ENCODE assay signal across 22 cellular contexts in the genomic region with DNA sequence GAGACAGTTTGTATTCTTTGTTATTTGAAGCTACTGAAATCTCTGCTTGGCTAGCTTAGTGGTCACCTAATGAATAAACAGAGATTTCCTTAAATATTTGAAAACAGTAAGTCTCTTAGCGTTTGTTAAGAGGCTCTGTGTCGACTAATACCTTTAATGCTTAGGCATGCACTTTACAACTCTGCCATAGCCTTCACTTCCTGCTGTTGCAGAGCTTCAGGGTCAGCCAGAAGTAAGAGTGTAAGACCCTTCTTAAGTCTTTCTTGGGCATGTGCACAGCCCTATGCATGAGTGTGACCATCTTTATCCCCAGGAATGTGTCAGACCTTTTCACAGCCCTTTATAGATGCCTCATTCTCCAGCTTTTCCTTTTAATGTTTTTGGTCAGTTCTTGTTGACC.
A peak's percentile ranks its signal among the peaks of the same experiment; 100 is the strongest.
DNase-seq lines count a peak whose midpoint lies in the region; ATAC-seq, FAIRE-seq and TF ChIP-seq lines count a peak whose summit lies in the region.
"Had no signal": no experiment of that assay in that cellular context is flagged by ENCODE, and none has a peak within 500 bp of the region (broad histone marks: within the 10 kb centered on the region; RNA-seq: fewer than 3 reads in every experiment).

No MANE protein-coding gene starts in this region.

- DNase-seq in HepG2 (ENCODE audit: low spot score) (no peak), right lobe of liver (no peak), H1 (ENCODE audit: low read depth in 1 of 2, low spot score in 2 of 2) (no peak), islet precursor cell (peak; percentile 59), smooth muscle cell (lab: John Stamatoyannopoulos, UW; ENCODE audit: unreplicated experiment) (no peak), Kasumi-1 (lab: John Stamatoyannopoulos, UW) (no peak), NCI-H774 (lab: John Stamatoyannopoulos, UW) (no peak), SHP77 treated with DMSO at 0.1 percent for 48 hours (lab: John Stamatoyannopoulos, UW) (no peak)
- DNase-seq: ACHN; AML-193; BE2C; CD4-positive, alpha-beta T cell; CD8-positive, alpha-beta memory T cell; DMS53; DMS79 treated with DMSO at 0.1 percent for 48 hours; HFFc6 had no signal

- H2BK12ac ChIP-seq in H1 (ENCODE audit: low read depth, low read length): no peak overlapping the region

- H3K4me3 ChIP-seq in HepG2 (replicated peaks in 1 of 3; ENCODE audit: insufficient read depth in 1 of 3, low read depth in 2 of 3, low read length in 3 of 3) (no peak overlapping the region), right lobe of liver (no peak overlapping the region), H1 (ENCODE audit: extremely low read depth in 1 of 4, insufficient read depth in 2 of 4, low read depth in 3 of 4, low read length in 4 of 4) (no peak overlapping the region), smooth muscle cell (no peak overlapping the region)
- H3K4me3 ChIP-seq: BLaER1 treated with 17β-estradiol and CSF1 and Interleukin-3, amounts not matched to agents 10 nM and 100 nM; HAP-1 had no signal

- TF ChIP-seq EP300 in HepG2 (IDR thresholded peaks at IDR 0.05; ENCODE audit: low read depth in 2 of 2, low read length in 2 of 2) (no peak), HepG2 (CRISPR knock-in tag; IDR thresholded peaks at IDR 0.05; ENCODE audit: borderline replicate concordance) (no peak), H1 (IDR thresholded peaks at IDR 0.05; ENCODE audit: borderline replicate concordance in 1 of 2, low read depth in 2 of 2, low read length in 2 of 2) (no peak)

- TF ChIP-seq CTCF in HepG2 (CRISPR knock-in tag; IDR thresholded peaks at IDR 0.05): no peak
- no peak for TF ChIP-seq CTCF in right lobe of liver (IDR thresholded peaks at IDR 0.05)
- TF ChIP-seq CTCF in H1 (IDR thresholded peaks at IDR 0.05; ENCODE audit: control extremely low read depth in 1 of 3, insufficient read depth in 1 of 3, low read depth in 1 of 3, low read length in 3 of 3): no peak
- no peak for TF ChIP-seq CTCF in smooth muscle cell (IDR thresholded peaks at IDR 0.05; ENCODE audit: borderline replicate concordance, insufficient read depth, poor library complexity, severe bottlenecking)

- no peak for ATAC-seq in HepG2
- ATAC-seq in right lobe of liver: no peak

- H2BK120ac ChIP-seq in H1 (replicated peaks; ENCODE audit: low read depth, low read length): no peak overlapping the region

- no peak overlapping the region for H2AFZ ChIP-seq in HepG2 (ENCODE audit: low read length)
- H2AFZ ChIP-seq in H1 (ENCODE audit: low read length): no peak overlapping the region
- H2AFZ ChIP-seq in smooth muscle cell (ENCODE audit: low read depth): no peak overlapping the region

- no peak overlapping the region for H3K14ac ChIP-seq in H1 (ENCODE audit: insufficient read length)

- H3K79me2 ChIP-seq in HepG2 (ENCODE audit: insufficient read depth, low read length) (no peaks in the 10 kb centered on the region), H1 (ENCODE audit: control insufficient read depth in 1 of 2, insufficient read depth in 2 of 2, low read length in 2 of 2) (no peaks in the 10 kb centered on the region), smooth muscle cell (ENCODE audit: low read depth) (no peaks in the 10 kb centered on the region)

- H2BK5ac ChIP-seq in H1 (ENCODE audit: low read depth, low read length): no peak overlapping the region

- H3K79me1 ChIP-seq in H1 (ENCODE audit: low read depth, low read length): no peaks in the 10 kb centered on the region

- POLR2A ChIA-PET in HepG2 (lab: Yijun Ruan, JAX) (no interaction called here), H1 (lab: Charles Lee; ENCODE audit: partially characterized antibody) (no interaction called here)

- in situ Hi-C loops in HepG2 (cut with HindIII; ENCODE audit: extremely low pct_ligation_motif_present, low pct_unique_long_range_greater_than_20kb): no loop called here

- H2BK20ac ChIP-seq in H1 (ENCODE audit: low read length): no peak overlapping the region

- WGBS in HepG2 (ENCODE audit: low lambda C conversion rate): 82% methylated on average over 2 of the region's 2 CpGs
- 100% methylated on average over 2 of the region's 2 CpGs for WGBS in right lobe of liver (ENCODE audit: insufficient coverage, low coverage, low lambda C conversion rate, missing lambda C conversion rate)
- WGBS in H1 (ENCODE audit: extremely low coverage in 1 of 2, insufficient coverage in 1 of 2, insufficient read length in 1 of 2, insufficient replicate concordance in 2 of 2, low coverage in 1 of 2, low lambda C conversion rate in 2 of 2, missing lambda C conversion rate in 1 of 2), 2 experiments: 95% methylated on average over 2 of the region's 2 CpGs; no CpG with 5 or more reads in 1 of the 2 experiments
- WGBS in smooth muscle cell (ENCODE audit: low lambda C conversion rate): 18% methylated on average over 2 of the region's 2 CpGs

- no peak overlapping the region for H3K27ac ChIP-seq in HepG2 (ENCODE audit: extremely low read length, insufficient read depth, low read length)
- no peak overlapping the region for H3K27ac ChIP-seq in right lobe of liver
- no peak overlapping the region for H3K27ac ChIP-seq in H1 (ENCODE audit: low read depth, low read length)
- peak overlapping the region; percentile 31 for H3K27ac ChIP-seq in smooth muscle cell (ENCODE audit: low read depth)
- H3K27ac ChIP-seq: 22Rv1; BLaER1 treated with 17β-estradiol and CSF1 and Interleukin-3, amounts not matched to agents 10 nM and 100 nM had no signal

- TF ChIP-seq POLR2A in HepG2 (IDR thresholded peaks at IDR 0.05; ENCODE audit: insufficient read depth in 1 of 2, low read depth in 2 of 2, low read length in 2 of 2): no peak
- TF ChIP-seq POLR2A in right lobe of liver (IDR thresholded peaks at IDR 0.05): no peak
- TF ChIP-seq POLR2A in H1 (IDR thresholded peaks at IDR 0.05; ENCODE audit: control extremely low read depth in 1 of 2, low read depth in 2 of 2, low read length in 2 of 2): no peak

- H4K91ac ChIP-seq in H1 (replicated peaks; ENCODE audit: insufficient read length, low read length): no peak overlapping the region

- H3K36me3 ChIP-seq in HepG2 (replicated peaks in 1 of 2; ENCODE audit: control insufficient read depth in 1 of 2, insufficient read depth in 2 of 2, low read length in 2 of 2) (peaks cover 0 to 2% of the 10 kb centered on the region in 2 experiments; a peak in 1 of 5 replicates), right lobe of liver (no peaks in the 10 kb centered on the region), H1 (ENCODE audit: control insufficient read depth in 2 of 4, insufficient read depth in 4 of 4, low read length in 3 of 4) (no peaks in the 10 kb centered on the region), smooth muscle cell (ENCODE audit: low read depth) (no peaks in the 10 kb centered on the region)
- H3K36me3 ChIP-seq: BE2C, HAP-1 had no signal

- H3K23me2 ChIP-seq in H1 (ENCODE audit: low read depth, low read length): no peaks in the 10 kb centered on the region

- TF ChIP-seq RAD21 in HepG2 (CRISPR knock-in tag; IDR thresholded peaks at IDR 0.05): no peak
- no peak for TF ChIP-seq RAD21 in H1 (IDR thresholded peaks at IDR 0.05 in 1 of 2, conservative IDR thresholded peaks at IDR 0.05 in 1 of 2; ENCODE audit: low read depth in 2 of 2, low read length in 2 of 2)

- H3K9me3 ChIP-seq in HepG2 (ENCODE audit: low read length) (no peaks in the 10 kb centered on the region), right lobe of liver (no peaks in the 10 kb centered on the region), H1 (ENCODE audit: insufficient read depth in 2 of 2, low read depth in 1 of 2, low read length in 1 of 2) (no peaks in the 10 kb centered on the region), smooth muscle cell (replicated peaks; ENCODE audit: low read depth) (no peaks in the 10 kb centered on the region)
- H3K9me3 ChIP-seq: BE2C, HAP-1 had no signal

- no peaks in the 10 kb centered on the region for H3F3A ChIP-seq in smooth muscle cell (ENCODE audit: low read depth)

- H4K20me1 ChIP-seq in HepG2 (ENCODE audit: insufficient read depth, low read length): no peaks in the 10 kb centered on the region
- H4K20me1 ChIP-seq in H1 (replicated peaks in 1 of 2; ENCODE audit: control insufficient read depth in 1 of 2, insufficient read depth in 2 of 2, low read length in 2 of 2): no peaks in the 10 kb centered on the region
- no peaks in the 10 kb centered on the region for H4K20me1 ChIP-seq in smooth muscle cell (ENCODE audit: low read depth)
- H4K20me1 ChIP-seq: BLaER1 treated with 17β-estradiol and CSF1 and Interleukin-3, amounts not matched to agents 10 nM and 100 nM had no signal

- intact Hi-C loops in HepG2 (cut with micrococcal nuclease; ENCODE audit: unreplicated experiment): no loop called here
- intact Hi-C loops in right lobe of liver (cut with DNase I): no loop called here

- no peak overlapping the region for H3K4me2 ChIP-seq in HepG2 (ENCODE audit: low read depth, low read length)
- no peak overlapping the region for H3K4me2 ChIP-seq in H1 (ENCODE audit: insufficient read depth in 1 of 2, low read depth in 2 of 2, low read length in 2 of 2)
- H3K4me2 ChIP-seq in smooth muscle cell: no peak overlapping the region
- H3K4me2 ChIP-seq: BLaER1 treated with 17β-estradiol and CSF1 and Interleukin-3, amounts not matched to agents 10 nM and 100 nM had no signal

- H3K56ac ChIP-seq in H1 (replicated peaks; ENCODE audit: insufficient read length, low read depth, low read length): no peak overlapping the region

- FAIRE-seq in HepG2 (lab: Jason Lieb, UNC) (no peak), H1 (lab: Jason Lieb, UNC) (no peak)
- FAIRE-seq: A204.1, G401.6, GM12892 had no signal

- H3K9ac ChIP-seq in HepG2 (ENCODE audit: insufficient read depth, low read depth, low read length) (no peak overlapping the region), H1 (replicated peaks in 1 of 4; ENCODE audit: extremely low read depth in 1 of 4, low read depth in 3 of 4, low read length in 3 of 4) (no peak overlapping the region), smooth muscle cell (ENCODE audit: low read depth) (no peak overlapping the region)
- H3K9ac ChIP-seq: BLaER1 treated with 17β-estradiol and CSF1 and Interleukin-3, amounts not matched to agents 10 nM and 100 nM had no signal

- H3K4me1 ChIP-seq in HepG2 (ENCODE audit: insufficient read depth, low read length) (0 out of 2 replicates have a peak, but pooled peaks cover 8% of the 10 kb centered on the region), right lobe of liver (no peaks in the 10 kb centered on the region), H1 (replicated peaks in 1 of 4; ENCODE audit: control insufficient read depth in 3 of 4, insufficient read depth in 4 of 4, low read length in 3 of 4) (peaks cover 0 to 5% (median 0%) of the 10 kb centered on the region in 4 experiments; a peak in 1 of 7 replicates), smooth muscle cell (ENCODE audit: low read depth) (no peaks in the 10 kb centered on the region)
- H3K4me1 ChIP-seq: BE2C; BLaER1 treated with 17β-estradiol and CSF1 and Interleukin-3, amounts not matched to agents 10 nM and 100 nM; HAP-1 had no signal

- no peak overlapping the region for H4K5ac ChIP-seq in H1 (ENCODE audit: insufficient read length, low read depth, low read length)

- H3K4ac ChIP-seq in H1 (replicated peaks; ENCODE audit: insufficient read length, low read depth, low read length): no peak overlapping the region

- no peak overlapping the region for H3K23ac ChIP-seq in H1 (ENCODE audit: insufficient read length)

- H3K18ac ChIP-seq in H1 (ENCODE audit: extremely low read depth, low read length): no peak overlapping the region

- H2AK5ac ChIP-seq in H1 (ENCODE audit: low read depth, low read length): no peak overlapping the region

- no TSS peak for BruUV-seq in HepG2 (replicated peaks; lab: Mats Ljungman, UMichigan)

- no peak overlapping the region for H2BK15ac ChIP-seq in H1 (ENCODE audit: low read length)

- CTCF ChIA-PET in HepG2 (lab: Yijun Ruan, JAX; ENCODE audit: low intra/inter-chr PET ratio, low total read pairs) (no interaction called here), H1 (lab: Charles Lee; ENCODE audit: partially characterized antibody) (interaction anchor here (0.7 to 2.0 kb wide), 7 partner anchors 9 to 281 kb away, joined by 3 to 5 read pairs (median 3); no protein-coding TSS in a partner anchor)

- no peak overlapping the region for H4K8ac ChIP-seq in H1 (ENCODE audit: extremely low read depth, insufficient read depth, low read length)

- no peaks in the 10 kb centered on the region for H3K27me3 ChIP-seq in HepG2 (ENCODE audit: control insufficient read depth in 1 of 2, insufficient read depth in 2 of 2, low read length in 2 of 2)
- H3K27me3 ChIP-seq in right lobe of liver: no peaks in the 10 kb centered on the region
- H3K27me3 ChIP-seq in H1 (replicated peaks in 1 of 4; ENCODE audit: control insufficient read depth in 3 of 4, extremely low read depth in 1 of 4, insufficient read depth in 3 of 4, low read length in 3 of 4): no peaks in the 10 kb centered on the region
- no peaks in the 10 kb centered on the region for H3K27me3 ChIP-seq in smooth muscle cell (ENCODE audit: low read depth)
- H3K27me3 ChIP-seq: BE2C; BLaER1 treated with 17β-estradiol and CSF1 and Interleukin-3, amounts not matched to agents 10 nM and 100 nM had no signal
